8 cellular contexts compared by ENCODE assay signal in genomic region chr12:123384318-123384993, GRCh38. TPM values are rescaled to one million over a fixed set of nuclear protein-coding genes. Genes with fewer than 3 reads are reported as not detected.
DNase-seq lines count a peak whose midpoint lies in the region; TF ChIP-seq lines count a peak whose summit lies in the region.

No MANE protein-coding gene starts in this region.

- H3K27ac ChIP-seq in left ventricle myocardium inferior (replicated peaks) (peak overlapping the region; percentile 91), SJCRH30 (peak overlapping the region; percentile 33), dorsolateral prefrontal cortex (peak overlapping the region in 54 of 59 donors; percentile 18 to 90 (median 78)), muscle layer of duodenum (ENCODE audit: low read length) (peak overlapping the region; percentile 39)

- peaks cover 38% of the 10 kb centered on the region for H3K4me1 ChIP-seq in left ventricle myocardium inferior
- H3K4me1 ChIP-seq in SJCRH30 = peaks cover 12% of the 10 kb centered on the region
- peaks cover 10 to 15% of the 10 kb centered on the region in 2 donors for H3K4me1 ChIP-seq in muscle layer of duodenum (ENCODE audit: control insufficient read depth in 1 of 2, insufficient read depth in 2 of 2, low read length in 2 of 2)

- TF ChIP-seq CTCF in left ventricle myocardium inferior (IDR thresholded peaks at IDR 0.05; ENCODE audit: borderline replicate concordance) = no peak
- peak in 1 of 56 donors; percentile 1 for TF ChIP-seq CTCF in dorsolateral prefrontal cortex (IDR thresholded peaks at IDR 0.05 in 54 of 56, conservative IDR thresholded peaks at IDR 0.05 in 2 of 56; ENCODE audit: low read depth in 1 of 56, partially characterized antibody in 56 of 56)

- intact Hi-C loops in left ventricle myocardium inferior (cut with micrococcal nuclease) = no loop called here
- intact Hi-C loops in cardiac septum (cut with DNase I) = no loop called here
- intact Hi-C loops in dorsolateral prefrontal cortex (cut with DNase I) = loop anchor here in 1 of 2 donors (2.0 to 5.0 kb wide), 3 partner anchors 20 to 218 kb away; partner anchors contain the start of genes DDX55 and SBNO1

- H3K27me3 ChIP-seq in left ventricle myocardium inferior (ENCODE audit: low read depth) = no peaks in the 10 kb centered on the region
- H3K27me3 ChIP-seq in SJCRH30 = no peaks in the 10 kb centered on the region
- H3K27me3 ChIP-seq in dorsolateral prefrontal cortex = no peaks in the 10 kb centered on the region
- no peaks in the 10 kb centered on the region for H3K27me3 ChIP-seq in muscle layer of duodenum (ENCODE audit: low read depth, low read length)

- H3K36me3 ChIP-seq in left ventricle myocardium inferior = no peaks in the 10 kb centered on the region
- no peaks in the 10 kb centered on the region for H3K36me3 ChIP-seq in SJCRH30
- no peaks in the 10 kb centered on the region for H3K36me3 ChIP-seq in muscle layer of duodenum (ENCODE audit: control insufficient read depth in 1 of 2, insufficient read depth in 2 of 2, low read length in 2 of 2)

- H3K4me3 ChIP-seq in left ventricle myocardium inferior = peak overlapping the region; percentile 94
- H3K4me3 ChIP-seq in SJCRH30 = peak overlapping the region; percentile 75
- peak overlapping the region; percentile 51 to 95 (median 79) for H3K4me3 ChIP-seq in dorsolateral prefrontal cortex
- H3K4me3 ChIP-seq in muscle layer of duodenum (ENCODE audit: low read depth in 1 of 2, low read length in 2 of 2) = peak overlapping the region; percentile 75 to 89

- no peaks in the 10 kb centered on the region for H3K9me3 ChIP-seq in left ventricle myocardium inferior (replicated peaks)
- H3K9me3 ChIP-seq in SJCRH30 (replicated peaks) = no peaks in the 10 kb centered on the region
- no peaks in the 10 kb centered on the region for H3K9me3 ChIP-seq in muscle layer of duodenum (ENCODE audit: control insufficient read depth in 1 of 2, low read length in 2 of 2)

- DNase-seq in left ventricle myocardium inferior (no peak), cardiac septum (ENCODE audit: low spot score) (no peak), SJCRH30 (peak; percentile 16 to 22), dorsolateral prefrontal cortex (peak in 1 of 10 donors; percentile 54), GM03348 (ENCODE audit: low spot score) (no peak), cerebellum (ENCODE audit: low spot score) (no peak), SIG-M5 treated with dmso at 0.1 percent for 504 hours (lab: John Stamatoyannopoulos, UW; ENCODE audit: unreplicated experiment) (no peak)

RNA-seq across cellular contexts. Expression of gene KMT5A, which starts 0.5 kb away (rescaled TPM):
- 28.5 TPM for total RNA-seq in left ventricle myocardium inferior
- 36.4 TPM for total RNA-seq in cardiac septum
- 43.6 and 53.5 TPM in 2 replicates for total RNA-seq in SJCRH30 (2014; rRNA removed; shearing (Covaris generic))
- total RNA-seq in dorsolateral prefrontal cortex = 10 to 100 TPM; 23.6 to 63.9 (median 38.0) TPM
- 22.4 TPM for total RNA-seq in cerebellum

RNA-seq across cellular contexts. Expression of gene SBNO1, which starts 19.8 kb away (rescaled TPM):
- total RNA-seq in left ventricle myocardium inferior (27.1 TPM), cardiac septum (25.3 TPM), dorsolateral prefrontal cortex (10 to 100 TPM; 29.4 to 70.1 (median 50.1) TPM), cerebellum (30.8 TPM)
- 38.4 and 40.8 TPM in 2 replicates for total RNA-seq in SJCRH30 (2014; rRNA removed; shearing (Covaris generic))

RNA-seq across cellular contexts. Expression of gene RILPL2, which starts 52.0 kb away (rescaled TPM):
- total RNA-seq in left ventricle myocardium inferior (2.2 TPM), cardiac septum (1.6 TPM), dorsolateral prefrontal cortex (1 to 10 TPM; 2.1 to 6.7 (median 3.9) TPM), cerebellum (0.73 TPM)
- 1.8 and 2.2 TPM in 2 replicates for total RNA-seq in SJCRH30 (2014; rRNA removed; shearing (Covaris generic))

Comparison
In these comparisons a context has a peak if more than half of its experiments do, and no peak if none do; other contexts are left out.
1. DNase-seq: peak in SJCRH30 (2 of 2); none in left ventricle myocardium inferior (single experiment), cardiac septum (single experiment), GM03348 (single experiment), cerebellum (single experiment) and SIG-M5 treated with dmso at 0.1 percent for 504 hours (single experiment).
2. H3K27ac ChIP-seq: peak in every context shown above with its lines; median percentile 91 in left ventricle myocardium inferior; 78 in dorsolateral prefrontal cortex; 39 in muscle layer of duodenum; 33 in SJCRH30.
3. Peak in every context shown above with its lines, with median percentiles within 50 percentile points of each other: H3K4me3 ChIP-seq.